In genomic region chr20:35307666-35308653, GRCh38 we compare ENCODE assay signal across 8 cellular contexts. TPM values are rescaled to one million over a fixed set of nuclear protein-coding genes. Genes with fewer than 3 reads are reported as not detected.
DNase-seq lines count a peak whose midpoint lies in the region; ATAC-seq and TF ChIP-seq lines count a peak whose summit lies in the region.

No MANE protein-coding gene starts in this region.

- no peaks in the 10 kb centered on the region for H3K9me3 ChIP-seq in mesenchymal stem cell (ENCODE audit: control insufficient read depth, low read length)

- H3K79me1 ChIP-seq in mesenchymal stem cell (replicated peaks; ENCODE audit: low read length, poor library complexity, severe bottlenecking): peaks cover 4% of the 10 kb centered on the region

- peak overlapping the region; percentile 99 for H2AK5ac ChIP-seq in mesenchymal stem cell (ENCODE audit: low read length, severe bottlenecking)

- TF ChIP-seq CTCF in AG09309 (IDR thresholded peaks at IDR 0.05; ENCODE audit: control insufficient read depth, insufficient read depth, low read depth, low read length, missing control alignments): no peak
- TF ChIP-seq CTCF in choroid plexus epithelial cell (conservative IDR thresholded peaks at IDR 0.05; ENCODE audit: low read depth, low read length): no peak

- peak overlapping the region; percentile 96 to 100 for H2BK12ac ChIP-seq in mesenchymal stem cell (ENCODE audit: low read length in 2 of 2)

- peak overlapping the region; percentile 63 for H2BK5ac ChIP-seq in mesenchymal stem cell (ENCODE audit: low read depth, low read length, poor library complexity, severe bottlenecking)

- H3K27ac ChIP-seq in mesenchymal stem cell (ENCODE audit: low read length, poor library complexity, severe bottlenecking): peak overlapping the region; percentile 99

- peak; percentile 64 for DNase-seq in AG09309 (ENCODE audit: low read depth)
- DNase-seq in NCI-H1105 (lab: John Stamatoyannopoulos, UW): peak; percentile 85
- peak; percentile 37 for DNase-seq in choroid plexus epithelial cell (ENCODE audit: low read depth)
- peak; percentile 65 for DNase-seq in mesenchymal stem cell
- no peak for DNase-seq in NCI-H2029 treated with DMSO at 0.1 percent for 48 hours (lab: John Stamatoyannopoulos, UW)

- H2AFZ ChIP-seq in mesenchymal stem cell (ENCODE audit: low read depth, low read length): no peak overlapping the region

- H3K27me3 ChIP-seq in mesenchymal stem cell (ENCODE audit: control insufficient read depth in 1 of 2, insufficient read depth in 1 of 2, low read length in 2 of 2): no peaks in the 10 kb centered on the region

- H4K8ac ChIP-seq in mesenchymal stem cell (ENCODE audit: low read length): peak overlapping the region; percentile 71

- ATAC-seq in GM18907 (IDR thresholded peaks at IDR 0.05; ENCODE audit: unreplicated experiment) (no peak), GM19324 (IDR thresholded peaks at IDR 0.05; ENCODE audit: low FRiP score, unreplicated experiment) (no peak), GM19328 (IDR thresholded peaks at IDR 0.05; ENCODE audit: unreplicated experiment) (no peak)

- H3K4ac ChIP-seq in mesenchymal stem cell (ENCODE audit: low read depth in 1 of 2, low read length in 2 of 2): peak overlapping the region; percentile 56 to 95

- WGBS in mesenchymal stem cell: 68% methylated on average over 11 of the region's 13 CpGs

- peak overlapping the region; percentile 78 to 97 for H3K18ac ChIP-seq in mesenchymal stem cell (ENCODE audit: low read depth in 1 of 2, low read length in 2 of 2)

- H3K4me3 ChIP-seq in AG09309 (ENCODE audit: control insufficient read depth, low read depth, low read length) (no peak overlapping the region), choroid plexus epithelial cell (ENCODE audit: low read depth, low read length) (no peak overlapping the region), mesenchymal stem cell (ENCODE audit: insufficient read depth in 1 of 2, low read depth in 1 of 2, low read length in 2 of 2) (no peak overlapping the region)

- peak overlapping the region; percentile 70 for H3K9ac ChIP-seq in mesenchymal stem cell (ENCODE audit: low read length)

- H2BK15ac ChIP-seq in mesenchymal stem cell (ENCODE audit: low read depth, poor library complexity, severe bottlenecking): no peak overlapping the region

- H3K36me3 ChIP-seq in mesenchymal stem cell (ENCODE audit: control insufficient read depth in 1 of 2, insufficient read depth in 2 of 2, low read depth in 1 of 2, low read length in 2 of 2): no peaks in the 10 kb centered on the region

- H4K91ac ChIP-seq in mesenchymal stem cell (ENCODE audit: low read length): peak overlapping the region; percentile 19

- H3K4me2 ChIP-seq in mesenchymal stem cell (ENCODE audit: low read length, poor library complexity, severe bottlenecking): no peak overlapping the region

- H3K4me1 ChIP-seq in mesenchymal stem cell (ENCODE audit: control insufficient read depth, insufficient read depth, low read depth, low read length): peaks cover 50% of the 10 kb centered on the region

- peak overlapping the region in 1 of 2 experiments; percentile 9 for H3K14ac ChIP-seq in mesenchymal stem cell (ENCODE audit: low read length in 2 of 2)

- peak overlapping the region; percentile 90 for H2BK120ac ChIP-seq in mesenchymal stem cell (ENCODE audit: low read depth, low read length)

- H3K23ac ChIP-seq in mesenchymal stem cell (ENCODE audit: low read length in 2 of 2): no peak overlapping the region

RNA-seq across cellular contexts. Expression of gene FAM83C, which starts 15.7 kb away (rescaled TPM):
- not detected for polyA plus RNA-seq in mesenchymal stem cell (2013, experiment 1 of 2)
- not detected for polyA plus RNA-seq in mesenchymal stem cell (2013, experiment 2 of 2)

RNA-seq across cellular contexts. Expression of gene EIF6, which starts 23.4 kb away (rescaled TPM):
- polyA plus RNA-seq in mesenchymal stem cell (2013, experiment 1 of 2): 110 TPM
- 112 TPM for polyA plus RNA-seq in mesenchymal stem cell (2013, experiment 2 of 2)

RNA-seq across cellular contexts. Expression of gene MMP24OS, which starts 30.0 kb away (rescaled TPM):
- 114 TPM for polyA plus RNA-seq in mesenchymal stem cell (2013, experiment 1 of 2)
- 114 TPM for polyA plus RNA-seq in mesenchymal stem cell (2013, experiment 2 of 2)
